In genomic region chr1:172342584-172343245, GRCh38 we compare ENCODE assay signal across 10 cellular contexts.
DNase-seq lines count a peak whose midpoint lies in the region; ATAC-seq and TF ChIP-seq lines count a peak whose summit lies in the region.
"Had no signal": no experiment of that assay in that cellular context is flagged by ENCODE, and none has a peak within 500 bp of the region (broad histone marks: within the 10 kb centered on the region; RNA-seq: fewer than 3 reads in every experiment).

No MANE protein-coding gene starts in this region.

- peak overlapping the region; percentile 84 for H3K4me3 Mint-ChIP-seq in HFFc6
- peak overlapping the region; percentile 41 for H3K4me3 Mint-ChIP-seq in memory B cell
- no peak overlapping the region for H3K4me3 Mint-ChIP-seq in activated T-cell treated with anti-CD3 and anti-CD28 coated beads, Interleukin-2, amount 50 U/mL, for 24 hours

- H3K4me1 ChIP-seq in SJCRH30, result peaks cover 18% of the 10 kb centered on the region
- H3K4me1 ChIP-seq: parathyroid adenoma had no signal

- H3K27me3 ChIP-seq in SJCRH30, result no peaks in the 10 kb centered on the region

- ATAC-seq in memory B cell (ENCODE audit: low read depth), result peak; percentile 30

- peaks cover 16% of the 10 kb centered on the region for H3K9me3 Mint-ChIP-seq in HFFc6
- peaks cover 7% of the 10 kb centered on the region for H3K9me3 Mint-ChIP-seq in memory B cell
- H3K9me3 Mint-ChIP-seq in activated T-cell treated with anti-CD3 and anti-CD28 coated beads, Interleukin-2, amount 50 U/mL, for 24 hours, result peaks cover 15% of the 10 kb centered on the region

- peak overlapping the region; percentile 96 for H3K27ac Mint-ChIP-seq in HFFc6
- peak overlapping the region; percentile 88 for H3K27ac Mint-ChIP-seq in memory B cell
- no peak overlapping the region for H3K27ac Mint-ChIP-seq in activated T-cell treated with anti-CD3 and anti-CD28 coated beads, Interleukin-2, amount 50 U/mL, for 24 hours

- peak overlapping the region; percentile 92 for H3K27ac ChIP-seq in SJCRH30
- H3K27ac ChIP-seq: parathyroid adenoma had no signal

- no peak for TF ChIP-seq CTCF in HFFc6 (IDR thresholded peaks at IDR 0.05)

- H3K4me3 ChIP-seq in SJCRH30, result no peak overlapping the region; the same call in 1 of the 2 replicates

- H3K4me1 Mint-ChIP-seq in HFFc6 (ENCODE audit: low read depth) (peaks cover 34% of the 10 kb centered on the region), memory B cell (peaks cover 44% of the 10 kb centered on the region)
- H3K4me1 Mint-ChIP-seq in activated T-cell treated with anti-CD3 and anti-CD28 coated beads, Interleukin-2, amount 50 U/mL, for 24 hours (ENCODE audit: low read depth), result peaks cover 62% of the 10 kb centered on the region

- no peaks in the 10 kb centered on the region for H3K36me3 ChIP-seq in SJCRH30

- H3K27me3 Mint-ChIP-seq in HFFc6 (ENCODE audit: insufficient read depth) (peaks cover 1% of the 10 kb centered on the region; the same call in 1 of the 2 replicates), memory B cell (no peaks in the 10 kb centered on the region)
- H3K27me3 Mint-ChIP-seq in activated T-cell treated with anti-CD3 and anti-CD28 coated beads, Interleukin-2, amount 50 U/mL, for 24 hours, result no peaks in the 10 kb centered on the region

- H3K9me3 ChIP-seq in SJCRH30 (replicated peaks), result peaks cover 8% of the 10 kb centered on the region

- H3K36me3 Mint-ChIP-seq in HFFc6 (ENCODE audit: low read depth) (peaks cover 18% of the 10 kb centered on the region), memory B cell (peaks cover 7% of the 10 kb centered on the region)
- peaks cover 6% of the 10 kb centered on the region for H3K36me3 Mint-ChIP-seq in activated T-cell treated with anti-CD3 and anti-CD28 coated beads, Interleukin-2, amount 50 U/mL, for 24 hours (ENCODE audit: low read depth)

- DNase-seq in ELR (ENCODE audit: low read depth) (peak; percentile 36), HFFc6 (no peak), SJCRH30 (no peak), memory B cell (ENCODE audit: low spot score in 2 of 2) (no peak), NCI-H748 treated with DMSO at 0.1 percent for 48 hours (lab: John Stamatoyannopoulos, UW) (no peak), amniotic stem cell (lab: John Stamatoyannopoulos, UW) (no peak), UCSD-AML1 (lab: John Stamatoyannopoulos, UW; ENCODE audit: unreplicated experiment) (no peak)
- DNase-seq in activated T-cell treated with anti-CD3 and anti-CD28 coated beads, Interleukin-2, amount 50 U/mL, for 24 hours, result no peak
- DNase-seq: NCI-H526 had no signal
